In genomic region chr9:112945620-112946208, GRCh38 we compare ENCODE assay signal across 11 cellular contexts. TPM values are rescaled to one million over a fixed set of nuclear protein-coding genes. Genes with fewer than 3 reads are reported as not detected.
DNase-seq lines count a peak whose midpoint lies in the region; ATAC-seq, FAIRE-seq and TF ChIP-seq lines count a peak whose summit lies in the region.
"Had no signal": no experiment of that assay in that cellular context is flagged by ENCODE, and none has a peak within 500 bp of the region (broad histone marks: within the 10 kb centered on the region; RNA-seq: fewer than 3 reads in every experiment).

No MANE protein-coding gene starts in this region.

- no peaks in the 10 kb centered on the region for H3K36me3 ChIP-seq in BE2C
- H3K36me3 ChIP-seq in OCI-LY7 (ENCODE audit: insufficient read depth, low read length) = no peaks in the 10 kb centered on the region
- H3K36me3 ChIP-seq: SJCRH30 had no signal

- intact Hi-C loops in OCI-LY7 (cut with micrococcal nuclease; ENCODE audit: unreplicated experiment) = no loop called here

- CTCF ChIA-PET in OCI-LY7 (lab: Charles Lee; ENCODE audit: unreplicated experiment) = no interaction called here

- no peak for FAIRE-seq in HTR-8/SVneo (lab: Jason Lieb, UNC)

- POLR2A ChIA-PET in OCI-LY7 (lab: Charles Lee) = no interaction called here

- no peaks in the 10 kb centered on the region for H3K4me1 ChIP-seq in BE2C
- no peaks in the 10 kb centered on the region for H3K4me1 ChIP-seq in OCI-LY7 (ENCODE audit: insufficient read depth, low read length, poor library complexity, severe bottlenecking)
- H3K4me1 ChIP-seq: SJCRH30 had no signal

- TF ChIP-seq CTCF in BE2C (IDR thresholded peaks at IDR 0.05; ENCODE audit: low read depth, low read length) (peak; percentile 36), GM12872 (IDR thresholded peaks at IDR 0.05; ENCODE audit: insufficient read depth, low read depth, low read length) (peak; percentile 31; the same call in 1 of the 3 replicates), OCI-LY7 (conservative IDR thresholded peaks at IDR 0.05; ENCODE audit: low read length) (peak; percentile 70)

- no peak overlapping the region for H3K27ac ChIP-seq in OCI-LY7 (ENCODE audit: low read depth, low read length, poor library complexity, severe bottlenecking)
- H3K27ac ChIP-seq: SJCRH30 had no signal

- no peaks in the 10 kb centered on the region for H4K20me1 ChIP-seq in OCI-LY7 (ENCODE audit: insufficient read depth, low read length)

- H3K9me3 ChIP-seq in BE2C = no peaks in the 10 kb centered on the region; the same call in 1 of the 2 replicates
- H3K9me3 ChIP-seq in OCI-LY7 (ENCODE audit: low read length) = no peaks in the 10 kb centered on the region

- no TSS peak for BruUV-seq in OCI-LY7 (replicated peaks; lab: Mats Ljungman, UMichigan)

- no peak overlapping the region for H2AFZ ChIP-seq in OCI-LY7 (ENCODE audit: low read length)

- ATAC-seq in HG03135 (IDR thresholded peaks at IDR 0.05; ENCODE audit: unreplicated experiment) (no peak), HG03520 (IDR thresholded peaks at IDR 0.05; ENCODE audit: unreplicated experiment) (no peak)
- ATAC-seq: right cardiac atrium had no signal

- no peak overlapping the region for H3K4me3 ChIP-seq in BE2C (ENCODE audit: low read depth, low read length)
- no peak overlapping the region for H3K4me3 ChIP-seq in OCI-LY7 (ENCODE audit: low read depth, low read length, poor library complexity, severe bottlenecking)
- H3K4me3 ChIP-seq: SJCRH30 had no signal

- no peaks in the 10 kb centered on the region for H3K79me2 ChIP-seq in OCI-LY7 (ENCODE audit: insufficient read depth, low read depth, low read length)

- no peak overlapping the region for H3K4me2 ChIP-seq in OCI-LY7 (ENCODE audit: low read length)

- no peaks in the 10 kb centered on the region for H3K9me2 ChIP-seq in OCI-LY7 (ENCODE audit: insufficient read depth, low read length)

- H3K27me3 ChIP-seq in BE2C = no peaks in the 10 kb centered on the region
- H3K27me3 ChIP-seq: SJCRH30 had no signal

- peak; percentile 20 for DNase-seq in BE2C
- no peak for DNase-seq in OCI-LY7 (ENCODE audit: low spot score)
- DNase-seq in iPS DF 19.7 (ENCODE audit: low read depth, low spot score) = peak; percentile 9
- no peak for DNase-seq in HTR-8/SVneo (ENCODE audit: insufficient read length, low spot score)
- DNase-seq in OCI-M1 (lab: John Stamatoyannopoulos, UW) = no peak
- DNase-seq: NCI-H187 treated with DMSO at 0.1 percent for 48 hours, right cardiac atrium, SJCRH30 had no signal

RNA-seq across cellular contexts. Expression of gene SLC46A2, which starts 55.0 kb away (rescaled TPM):
- polyA plus RNA-seq in BE2C (2012; ENCODE audit: insufficient read depth, insufficient read length, low read depth) = not detected
- total RNA-seq in OCI-LY7 (2014; rRNA removed; shearing (Covaris generic)) = not detected in 2 replicates
- not detected in 2 replicates for total RNA-seq in OCI-LY7 (2022)
- total RNA-seq: right cardiac atrium, SJCRH30 had no signal

Comparison
In these comparisons a context has a peak if more than half of its experiments do, and no peak if none do; other contexts are left out.
1. DNase-seq: peak in BE2C (single experiment) and iPS DF 19.7 (single experiment); none in OCI-LY7 (single experiment), HTR-8/SVneo (single experiment) and OCI-M1 (single experiment).
2. Peak in every context shown above with its lines, with median percentiles within 50 percentile points of each other: CTCF ChIP-seq.